21 cellular contexts compared by ENCODE assay signal in the genomic region with DNA sequence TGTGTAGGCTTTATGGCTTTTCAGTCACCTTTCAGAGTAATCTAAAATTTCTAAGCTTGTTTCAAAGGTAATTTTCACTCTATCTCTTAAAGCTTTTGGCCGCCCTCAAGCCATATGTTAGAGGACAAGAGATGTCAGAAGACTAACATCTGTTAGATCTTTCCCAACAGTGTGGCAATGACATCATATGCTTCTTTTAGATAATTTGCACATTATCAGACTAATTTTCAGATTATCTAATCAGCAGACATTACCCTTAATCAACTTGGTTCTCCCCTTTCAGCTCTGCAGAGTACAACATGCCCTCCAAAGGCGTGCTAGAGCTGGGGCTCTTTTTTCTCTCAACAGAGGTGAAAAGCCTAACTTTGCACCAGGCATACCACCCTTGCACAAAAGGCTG.
"Had no signal": no experiment of that assay in that cellular context is flagged by ENCODE, and none has a peak within 500 bp of the region (broad histone marks: within the 10 kb centered on the region; RNA-seq: fewer than 3 reads in every experiment).

No MANE protein-coding gene starts in this region.

- H3K36me3 ChIP-seq: esophagus squamous epithelium had no signal

- H3K27me3 ChIP-seq: esophagus squamous epithelium, tibial artery had no signal

- FAIRE-seq: bronchial epithelial cell had no signal

- H3K27ac ChIP-seq: coronary artery, esophagus squamous epithelium, tibial artery had no signal

- H3K4me1 ChIP-seq: esophagus squamous epithelium, tibial artery had no signal

- H3K9me3 ChIP-seq: esophagus squamous epithelium, tibial artery had no signal

- H3K4me3 ChIP-seq: coronary artery, esophagus squamous epithelium, tibial artery had no signal

- DNase-seq: activated CD4-positive, alpha-beta T cell treated with anti-CD3 and anti-CD28 coated beads for 4 hours; activated CD4-positive, alpha-beta T cell treated with anti-CD3 and anti-CD28 coated beads, Interleukin-2, amount 50 U/mL, for 48 hours; activated CD4-positive, CD25-positive, alpha-beta regulatory T cell; activated naive CD4-positive, alpha-beta T cell treated with Interleukin-2 at 50 U/mL for 16 hours; activated naive CD8-positive, alpha-beta T cell treated with anti-CD3 and anti-CD28 coated beads for 36 hours; activated T-cell treated with anti-CD3 and anti-CD28 coated beads, Interleukin-2, amount 50 U/mL, for 48 hours; amniotic stem cell; cerebellar nuclear complex; endodermal cell; esophagus squamous epithelium; immature natural killer cell; left ventricle myocardium superior; mammary epithelial cell; natural killer cell; stimulated activated CD4-positive, alpha-beta T cell treated with anti-CD3 and anti-CD28 coated beads, Interleukin-12 subunit alpha, Interleukin-12 subunit beta, amount 100 ng/mL, for 4 hours; stimulated activated CD4-positive, alpha-beta T cell treated with anti-CD3 and anti-CD28 coated beads, Interleukin-4, amount 100 ng/mL, for 4 hours; stimulated activated naive CD8-positive, alpha-beta T cell treated with anti-CD3 and anti-CD28 coated beads, Interleukin-15, amount 100 ng/mL, for 72 hours; T-helper 17 cell; tibial artery had no signal

- ATAC-seq: left ventricle myocardium superior, natural killer cell, T-helper 17 cell had no signal
